Comparison of ENCODE assay signal across 8 cellular contexts in the genomic region with DNA sequence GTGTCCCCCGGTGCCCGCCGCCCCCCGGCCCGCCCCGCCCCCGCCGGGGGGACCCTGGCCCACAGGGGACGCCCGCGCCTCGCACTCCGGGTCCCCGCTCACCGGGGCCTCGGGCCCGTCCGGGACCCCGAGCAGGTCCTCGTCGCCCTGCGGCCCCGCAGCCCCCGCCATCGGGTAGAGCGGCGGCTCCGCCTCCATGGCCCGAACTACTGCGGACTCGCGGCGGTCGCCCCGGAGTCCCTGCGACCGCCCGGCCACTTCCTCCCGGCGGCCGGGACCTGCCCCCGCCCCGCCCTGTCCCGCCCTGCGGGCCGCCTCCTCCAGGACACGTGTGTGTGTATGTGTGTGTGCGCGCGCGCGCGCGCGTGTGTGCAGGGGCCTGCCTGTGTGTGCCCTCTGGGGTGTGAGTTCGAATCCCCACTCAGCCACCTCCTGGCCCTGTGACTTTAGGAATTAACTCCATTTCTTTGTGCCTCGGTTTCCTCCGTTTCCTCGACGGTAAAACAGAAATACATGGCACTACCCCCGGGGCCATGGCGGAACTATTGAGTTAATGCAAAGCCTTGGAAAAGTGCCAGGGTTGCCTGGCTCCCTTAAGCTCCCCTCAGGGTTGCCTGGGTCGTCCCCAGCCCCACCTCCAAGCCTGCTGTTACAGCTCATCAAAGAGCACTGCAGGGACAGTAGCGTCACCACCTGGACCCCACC. TPM values are rescaled to one million over a fixed set of nuclear protein-coding genes. Genes with fewer than 3 reads are reported as not detected.
DNase-seq lines count a peak whose midpoint lies in the region; TF ChIP-seq lines count a peak whose summit lies in the region.

TSS of gene UNC93B1 (minus strand) at position 252 of the 705 bp plus-strand sequence. CDS start at position 198, 54 bp downstream.

- no peaks in the 10 kb centered on the region for H3K9me3 Mint-ChIP-seq in HFFc6
- H3K9me3 Mint-ChIP-seq in chondrocyte (ENCODE audit: low read depth) = no peaks in the 10 kb centered on the region

- no peaks in the 10 kb centered on the region for H3K27me3 ChIP-seq in liver (ENCODE audit: control insufficient read depth in 4 of 4, insufficient read depth in 4 of 4, low read length in 3 of 4)

- no peaks in the 10 kb centered on the region for H3K27me3 Mint-ChIP-seq in HFFc6 (ENCODE audit: insufficient read depth)
- no peaks in the 10 kb centered on the region for H3K27me3 Mint-ChIP-seq in chondrocyte (ENCODE audit: low read depth)

- TF ChIP-seq CTCF in HFFc6 (IDR thresholded peaks at IDR 0.05) (no peak), chondrocyte (IDR thresholded peaks at IDR 0.05) (peak; percentile 14), liver (IDR thresholded peaks at IDR 0.05; ENCODE audit: low read depth, low read length, missing input control) (no peak)

- 5% methylated on average over 64 of the region's 64 CpGs for WGBS in liver

- peak within 1 kb of the TSS; percentile 36 to 57 for H3K27ac ChIP-seq in liver (ENCODE audit: low read depth in 1 of 2, low read length in 2 of 2)

- H3K4me1 Mint-ChIP-seq in HFFc6 (ENCODE audit: low read depth) = peaks cover 24% of the 10 kb centered on the region
- H3K4me1 Mint-ChIP-seq in chondrocyte (ENCODE audit: low read depth) = peaks cover 20% of the 10 kb centered on the region

- H3K36me3 ChIP-seq in liver (ENCODE audit: control insufficient read depth in 4 of 4, insufficient read depth in 3 of 4, low read depth in 1 of 4, low read length in 3 of 4) = peaks cover 0 to 2% (median 0%) of the 10 kb centered on the region in 4 donors

- TF ChIP-seq RAD21 in liver (IDR thresholded peaks at IDR 0.05) = no peak

- H3K27ac Mint-ChIP-seq in HFFc6 (peak within 1 kb of the TSS; percentile 64), chondrocyte (ENCODE audit: unreplicated experiment) (no peak within 1 kb of the TSS)

- H3K9ac ChIP-seq in liver (ENCODE audit: low read depth in 1 of 2, low read length in 2 of 2) = no peak within 1 kb of the TSS

- H3K4me3 Mint-ChIP-seq in HFFc6 = peak within 1 kb of the TSS; percentile 86
- H3K4me3 Mint-ChIP-seq in chondrocyte (ENCODE audit: unreplicated experiment) = peak within 1 kb of the TSS; percentile 76

- H3K4me1 ChIP-seq in liver (ENCODE audit: control insufficient read depth in 4 of 4, insufficient read depth in 4 of 4, low read length in 3 of 4) = peaks cover 0 to 15% (median 10%) of the 10 kb centered on the region in 4 donors

- no peaks in the 10 kb centered on the region for H3K9me3 ChIP-seq in liver (ENCODE audit: control insufficient read depth in 4 of 4, low read length in 3 of 4)

- H3K36me3 Mint-ChIP-seq in HFFc6 (ENCODE audit: low read depth) (no peaks in the 10 kb centered on the region), chondrocyte (ENCODE audit: low read depth) (no peaks in the 10 kb centered on the region)

- H3K4me3 ChIP-seq in GM08714 (ENCODE audit: low read length) (peak within 1 kb of the TSS; percentile 55), liver (ENCODE audit: low read depth in 1 of 3, low read length in 3 of 3) (peak within 1 kb of the TSS in 2 of 3 donors; percentile 66 to 83)

- DNase-seq in HFFc6 = peak; percentile 77
- peak; percentile 76 for DNase-seq in NCI-H226
- DNase-seq in activated CD4-positive, alpha-beta T cell treated with anti-CD3 and anti-CD28 coated beads for 1 hour = peak; percentile 66
- DNase-seq in chondrocyte (ENCODE audit: low spot score) = no peak
- peak; percentile 78 to 79 for DNase-seq in stimulated activated CD4-positive, alpha-beta T cell treated with anti-CD3 and anti-CD28 coated beads, Interleukin-4, amount 100 ng/mL, for 4 hours
- DNase-seq in NCI-H1092 (lab: John Stamatoyannopoulos, UW) = no peak

TF ChIP-seq in liver, 16 proteins besides CTCF, POLR2A, EP300 and RAD21:
- TF ChIP-seq SP1 (IDR thresholded peaks at IDR 0.05) (peak; percentile 26), RXRA (IDR thresholded peaks at IDR 0.05) (no peak), JUND (IDR thresholded peaks at IDR 0.05) (no peak), TAF1 (conservative IDR thresholded peaks at IDR 0.05) (no peak), HNF4A (conservative IDR thresholded peaks at IDR 0.05) (no peak), EGR1 (IDR thresholded peaks at IDR 0.05; ENCODE audit: low read depth in 2 of 2) (no peak), GABPA (IDR thresholded peaks at IDR 0.05 in 1 of 2, conservative IDR thresholded peaks at IDR 0.05 in 1 of 2) (no peak), FOXA2 (IDR thresholded peaks at IDR 0.05) (no peak)

RNA-seq across cellular contexts. Expression of gene UNC93B1, which starts in this region (rescaled TPM):
- 10 to 100 TPM; 17.2 to 23.0 (median 19.9) TPM for total RNA-seq in HFFc6 (2021; fragmentation: NEBNext Ultra II Directional; extraction: Animal tissue kit (Norgen Biotek cat#: 25700))
- 14.4 to 16.6 TPM (median 15.9 TPM) in 3 replicates for total RNA-seq in chondrocyte
- 10 to 100 TPM; 16.5 to 19.1 TPM for total RNA-seq in liver
- polyA plus RNA-seq in liver = 10 to 100 TPM in 1 of 2 donors, 1 to 10 TPM in 1; 9.2 to 13.6 TPM

Comparison
In these comparisons a context has a peak if more than half of its experiments do, and no peak if none do; other contexts are left out.
1. DNase-seq: peak in HFFc6 (single experiment), NCI-H226 (single experiment), activated CD4-positive, alpha-beta T cell treated with anti-CD3 and anti-CD28 coated beads for 1 hour (single experiment) and stimulated activated CD4-positive, alpha-beta T cell treated with anti-CD3 and anti-CD28 coated beads, Interleukin-4, amount 100 ng/mL, for 4 hours (2 of 2); none in chondrocyte (single experiment) and NCI-H1092 (single experiment).